ENCODE assay signal across 18 cellular contexts in the genomic region with DNA sequence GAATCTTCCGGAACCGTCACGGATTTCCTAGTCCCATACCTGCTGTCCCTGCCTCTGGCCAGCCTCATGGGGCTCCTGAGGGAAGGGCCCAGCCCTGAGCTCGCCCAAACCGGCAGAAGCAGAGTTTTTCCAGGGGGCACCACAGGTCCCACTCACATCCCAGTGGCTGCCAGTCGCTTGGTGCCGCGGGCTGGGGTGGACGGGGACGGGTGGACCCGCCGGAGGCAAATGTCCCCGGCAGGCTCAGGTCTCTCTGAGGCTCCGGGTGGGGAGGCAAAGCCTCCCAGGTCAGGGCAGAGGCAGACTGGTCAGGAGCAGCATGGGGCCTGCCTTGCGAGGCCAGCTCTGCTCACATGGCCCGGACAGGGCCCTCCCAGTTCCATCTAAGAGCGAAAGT. TPM values are rescaled to one million over a fixed set of nuclear protein-coding genes. Genes with fewer than 3 reads are reported as not detected.
DNase-seq lines count a peak whose midpoint lies in the region; ATAC-seq and TF ChIP-seq lines count a peak whose summit lies in the region.
"Had no signal": no experiment of that assay in that cellular context is flagged by ENCODE, and none has a peak within 500 bp of the region (broad histone marks: within the 10 kb centered on the region; RNA-seq: fewer than 3 reads in every experiment).

No MANE protein-coding gene starts in this region.

- no peak for TF ChIP-seq CTCF in Caco-2 (IDR thresholded peaks at IDR 0.05; ENCODE audit: insufficient read depth in 1 of 2, low read depth in 1 of 2, low read length in 1 of 2, severe bottlenecking in 1 of 2, unreplicated experiment in 1 of 2)
- TF ChIP-seq CTCF in RWPE2 (IDR thresholded peaks at IDR 0.05; ENCODE audit: poor library complexity, severe bottlenecking): no peak
- TF ChIP-seq CTCF in gastrocnemius medialis (IDR thresholded peaks at IDR 0.05 in 4 of 5, conservative IDR thresholded peaks at IDR 0.05 in 1 of 5): no peak

- H3K27me3 Mint-ChIP-seq in Caco-2 (ENCODE audit: insufficient read depth, unreplicated experiment): no peaks in the 10 kb centered on the region

- H3K27ac Mint-ChIP-seq in Caco-2 (ENCODE audit: unreplicated experiment): peak overlapping the region; percentile 74
- H3K27ac Mint-ChIP-seq: CD14-positive monocyte had no signal

- no peaks in the 10 kb centered on the region for H3K27me3 ChIP-seq in Caco-2 (replicated peaks; ENCODE audit: control insufficient read depth, insufficient read depth, low read length)
- no peaks in the 10 kb centered on the region for H3K27me3 ChIP-seq in RWPE2 (ENCODE audit: insufficient read depth, poor library complexity, severe bottlenecking)
- no peaks in the 10 kb centered on the region for H3K27me3 ChIP-seq in gastrocnemius medialis

- H3K4me3 Mint-ChIP-seq in Caco-2 (ENCODE audit: unreplicated experiment): no peak overlapping the region
- H3K4me3 Mint-ChIP-seq: CD14-positive monocyte had no signal

- intact Hi-C loops in Caco-2 (cut with micrococcal nuclease; ENCODE audit: unreplicated experiment): no loop called here
- intact Hi-C loops in gastrocnemius medialis (cut with DNase I; ENCODE audit: low total_unique reads): no loop called here

- in situ Hi-C loops in gastrocnemius medialis (cut with MboI; ENCODE audit: low sequenced_read_pairs in 4 of 4): no loop called here

- POLR2A ChIA-PET in Caco-2 (lab: Charles Lee): no interaction called here

- H3K4me1 Mint-ChIP-seq in Caco-2 (ENCODE audit: low read depth, unreplicated experiment): no peaks in the 10 kb centered on the region
- H3K4me1 Mint-ChIP-seq: CD14-positive monocyte had no signal

- H3K4me3 ChIP-seq in Caco-2 (ENCODE audit: low read depth, low read length) (no peak overlapping the region), RWPE2 (ENCODE audit: severe bottlenecking) (no peak overlapping the region), gastrocnemius medialis (no peak overlapping the region)
- H3K4me3 ChIP-seq: GM12878 had no signal

- H3K36me3 Mint-ChIP-seq in Caco-2 (ENCODE audit: insufficient read depth, unreplicated experiment): peaks cover 6% of the 10 kb centered on the region

- H3K9me3 ChIP-seq in Caco-2 (no peaks in the 10 kb centered on the region), RWPE2 (ENCODE audit: severe bottlenecking) (no peaks in the 10 kb centered on the region), gastrocnemius medialis (no peaks in the 10 kb centered on the region)

- BruUV-seq in Caco-2 (replicated peaks; lab: Mats Ljungman, UMichigan): no TSS peak

- no peaks in the 10 kb centered on the region for H3K9me3 Mint-ChIP-seq in Caco-2 (ENCODE audit: unreplicated experiment)

- DNase-seq in Caco-2 (no peak), RWPE2 (ENCODE audit: low spot score) (peak; percentile 57), left lobe of liver (ENCODE audit: low spot score) (no peak), gastrocnemius medialis (no peak), SIG-M5 (lab: John Stamatoyannopoulos, UW) (no peak), DMS53 treated with DMSO at 0.1 percent for 48 hours (lab: John Stamatoyannopoulos, UW; ENCODE audit: unreplicated experiment) (no peak), DMS 273 treated with DMSO at 0.1 percent for 48 hours (lab: John Stamatoyannopoulos, UW) (no peak)
- DNase-seq: COR-L47; DMS79; NCI-H1105; NCI-H1694 treated with DMSO at 0.1 percent for 48 hours; NCI-H345; NCI-H526 treated with DMSO at 0.1 percent for 48 hours; NK-92 treated with Interleukin-12 subunit alpha and Interleukin-12 subunit beta, amount 100 ng/mL, for 24 hours had no signal

- H3K36me3 ChIP-seq in Caco-2 (ENCODE audit: control insufficient read depth, insufficient read depth, low read length) (no peaks in the 10 kb centered on the region), RWPE2 (ENCODE audit: low read depth) (no peaks in the 10 kb centered on the region), gastrocnemius medialis (peaks cover 0 to 26% of the 10 kb centered on the region in 2 donors)

- H3K4me1 ChIP-seq in Caco-2 (peaks cover 10% of the 10 kb centered on the region), RWPE2 (ENCODE audit: insufficient read depth, poor library complexity, severe bottlenecking) (no peaks in the 10 kb centered on the region), gastrocnemius medialis (no peaks in the 10 kb centered on the region)

- no peak for TF ChIP-seq POLR2A in gastrocnemius medialis (IDR thresholded peaks at IDR 0.05)

- H3K27ac ChIP-seq in RWPE2 (ENCODE audit: poor library complexity, severe bottlenecking): no peak overlapping the region
- peak overlapping the region; percentile 4 to 73 (median 24) for H3K27ac ChIP-seq in gastrocnemius medialis
- H3K27ac ChIP-seq: KMS-11 had no signal

- ATAC-seq in RWPE2 (ENCODE audit: low read depth) (no peak), left lobe of liver (peak; percentile 17), gastrocnemius medialis (no peak)
- ATAC-seq: GM12878, SK-N-SH treated with all-trans-retinoic acid at 6 μM for 48 hours had no signal

- CTCF ChIA-PET in Caco-2 (lab: Charles Lee): no interaction called here

RNA-seq across cellular contexts. Expression of gene ADPRHL1, which starts 24.8 kb away (rescaled TPM):
- 4.9 and 5.8 TPM in 2 replicates for total RNA-seq in Caco-2 (2022)
- 1.2 TPM for total RNA-seq in left lobe of liver
- total RNA-seq in gastrocnemius medialis: 100 to 1,000 TPM; 224 to 354 (median 295) TPM

Comparison
In these comparisons a context has a peak if more than half of its experiments do, and no peak if none do; other contexts are left out.
1. RNA of gene ADPRHL1, which starts 24.8 kb away (total RNA-seq): 224 to 354 TPM in gastrocnemius medialis; 4.9 to 5.8 TPM in Caco-2 and 1.2 TPM in left lobe of liver (single experiment); every median in the first group is over 10 times any median in the second.